1 cellular context compared by ENCODE assay signal in genomic region chr2:240733803-240734495, GRCh38.
TF ChIP-seq lines count a peak whose summit lies in the region.

No MANE protein-coding gene starts in this region.

TF ChIP-seq in GM12878, 131 proteins besides CTCF, POLR2A, EP300 and RAD21 (continued from another document):
- TF ChIP-seq, protein P1, sequence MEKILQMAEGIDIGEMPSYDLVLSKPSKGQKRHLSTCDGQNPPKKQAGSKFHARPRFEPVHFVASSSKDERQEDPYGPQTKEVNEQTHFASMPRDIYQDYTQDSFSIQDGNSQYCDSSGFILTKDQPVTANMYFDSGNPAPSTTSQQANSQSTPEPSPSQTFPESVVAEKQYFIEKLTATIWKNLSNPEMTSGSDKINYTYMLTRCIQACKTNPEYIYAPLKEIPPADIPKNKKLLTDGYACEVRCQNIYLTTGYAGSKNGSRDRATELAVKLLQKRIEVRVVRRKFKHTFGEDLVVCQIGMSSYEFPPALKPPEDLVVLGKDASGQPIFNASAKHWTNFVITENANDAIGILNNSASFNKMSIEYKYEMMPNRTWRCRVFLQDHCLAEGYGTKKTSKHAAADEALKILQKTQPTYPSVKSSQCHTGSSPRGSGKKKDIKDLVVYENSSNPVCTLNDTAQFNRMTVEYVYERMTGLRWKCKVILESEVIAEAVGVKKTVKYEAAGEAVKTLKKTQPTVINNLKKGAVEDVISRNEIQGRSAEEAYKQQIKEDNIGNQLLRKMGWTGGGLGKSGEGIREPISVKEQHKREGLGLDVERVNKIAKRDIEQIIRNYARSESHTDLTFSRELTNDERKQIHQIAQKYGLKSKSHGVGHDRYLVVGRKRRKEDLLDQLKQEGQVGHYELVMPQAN (conservative IDR thresholded peaks at IDR 0.05) = no peak
